10 cellular contexts compared by ENCODE assay signal in the genomic region with DNA sequence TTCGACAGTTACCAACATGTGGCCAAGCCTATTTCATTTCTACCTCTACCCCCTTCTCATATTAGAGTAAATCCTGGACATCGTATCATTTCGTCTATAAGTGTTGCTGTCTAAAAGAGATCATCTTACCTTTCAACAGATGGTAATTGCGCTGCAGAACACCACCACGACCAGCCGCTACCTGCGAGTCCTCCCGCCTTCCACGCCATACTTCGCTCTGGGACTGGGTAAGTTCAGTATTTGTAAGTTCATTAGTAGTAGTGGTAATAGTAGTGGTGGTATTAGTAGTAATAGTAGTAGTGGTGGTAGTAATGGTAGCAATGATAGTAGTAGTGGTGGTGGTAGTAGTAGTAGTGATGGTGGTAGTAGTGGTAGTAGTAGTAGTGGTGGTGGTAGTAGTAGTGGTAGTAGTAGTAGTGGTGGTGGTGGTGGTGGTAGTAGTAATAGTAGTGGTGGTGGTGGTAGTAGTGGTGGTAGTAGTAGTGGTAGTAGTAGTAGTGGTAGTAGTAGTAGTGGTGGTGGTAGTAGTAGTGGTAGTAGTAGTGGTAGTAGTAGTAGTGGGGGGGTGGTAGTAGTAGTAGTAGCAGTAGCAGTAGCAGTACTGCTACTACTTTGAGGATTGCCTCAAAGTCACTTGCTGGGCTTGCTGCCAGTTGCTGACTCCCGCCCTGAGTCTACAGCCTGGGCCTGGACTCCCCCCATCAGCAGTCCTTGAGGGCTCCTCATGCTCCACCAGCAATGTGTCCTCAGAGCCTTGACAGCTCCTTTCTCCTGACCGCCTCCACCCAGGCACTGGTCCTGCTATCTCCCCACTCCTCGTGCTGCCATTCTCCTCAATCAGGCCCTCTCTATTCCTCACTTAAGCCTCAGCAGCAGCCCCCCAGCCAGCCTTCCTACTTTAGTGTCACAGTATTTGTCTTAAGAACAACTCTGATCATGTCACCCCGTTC. TPM values are rescaled to one million over a fixed set of nuclear protein-coding genes. Genes with fewer than 3 reads are reported as not detected.
DNase-seq lines count a peak whose midpoint lies in the region; ATAC-seq and TF ChIP-seq lines count a peak whose summit lies in the region.
"Had no signal": no experiment of that assay in that cellular context is flagged by ENCODE, and none has a peak within 500 bp of the region (broad histone marks: within the 10 kb centered on the region; RNA-seq: fewer than 3 reads in every experiment).

No MANE protein-coding gene starts in this region.

- H3K9me3 ChIP-seq in right atrium auricular region, result peaks cover 0 to 4% of the 10 kb centered on the region in 2 donors
- H3K9me3 ChIP-seq in heart left ventricle, result peaks cover 0 to 25% (median 0%) of the 10 kb centered on the region in 12 donors
- H3K9me3 ChIP-seq: prostate gland had no signal

- H3K4me1 ChIP-seq in right atrium auricular region (no peaks in the 10 kb centered on the region), heart left ventricle (peaks cover 0 to under 1% (median 0%) of the 10 kb centered on the region in 12 donors)
- H3K4me1 ChIP-seq: prostate gland had no signal

- H3K36me3 Mint-ChIP-seq in activated CD4-positive, alpha-beta memory T cell treated with anti-CD3 and anti-CD28 coated beads for 36 hours, result peaks cover 6% of the 10 kb centered on the region
- peaks cover 10% of the 10 kb centered on the region for H3K36me3 Mint-ChIP-seq in type B pancreatic cell

- H3K36me3 ChIP-seq in right atrium auricular region (no peaks in the 10 kb centered on the region), heart left ventricle (no peaks in the 10 kb centered on the region)
- H3K36me3 ChIP-seq: prostate gland had no signal

- peak overlapping the region; percentile 36 for H3K27ac Mint-ChIP-seq in activated CD4-positive, alpha-beta memory T cell treated with anti-CD3 and anti-CD28 coated beads for 36 hours
- peak overlapping the region; percentile 89 for H3K27ac Mint-ChIP-seq in type B pancreatic cell

- WGBS in heart left ventricle, 4 donors, result 80 to 87% (median 85%) methylated on average over 14 of the region's 14 CpGs

- DNase-seq in Right ventricle myocardium inferior (ENCODE audit: missing footprints) (no peak), right atrium auricular region (ENCODE audit: low spot score) (no peak), heart left ventricle (peak in 1 of 5 donors; percentile 40), type B pancreatic cell (ENCODE audit: extremely low spot score, unreplicated experiment) (no peak), medulla oblongata (ENCODE audit: extremely low spot score) (no peak)
- DNase-seq in activated CD4-positive, alpha-beta memory T cell treated with anti-CD3 and anti-CD28 coated beads for 36 hours, result peak; percentile 43
- DNase-seq in stimulated activated CD4-positive, alpha-beta T cell treated with anti-CD3 and anti-CD28 coated beads, Interleukin-4, amount 100 ng/mL, for 24 hours, result no peak

- no peaks in the 10 kb centered on the region for H3K27me3 ChIP-seq in right atrium auricular region
- H3K27me3 ChIP-seq in heart left ventricle, result no peaks in the 10 kb centered on the region

- H3K9me3 Mint-ChIP-seq in activated CD4-positive, alpha-beta memory T cell treated with anti-CD3 and anti-CD28 coated beads for 36 hours, result peaks cover 19% of the 10 kb centered on the region
- H3K9me3 Mint-ChIP-seq in type B pancreatic cell, result peaks cover 8% of the 10 kb centered on the region

- TF ChIP-seq POLR2A in heart left ventricle (IDR thresholded peaks at IDR 0.05), result no peak

- TF ChIP-seq CTCF in right atrium auricular region (IDR thresholded peaks at IDR 0.05), result no peak
- no peak for TF ChIP-seq CTCF in heart left ventricle (IDR thresholded peaks at IDR 0.05)
- no peak for TF ChIP-seq CTCF in type B pancreatic cell (conservative IDR thresholded peaks at IDR 0.05)

- no peak overlapping the region for H3K27ac ChIP-seq in right atrium auricular region
- no peak overlapping the region for H3K27ac ChIP-seq in heart left ventricle
- H3K27ac ChIP-seq: HL-60, prostate gland had no signal

- no peak overlapping the region for H3K4me3 Mint-ChIP-seq in activated CD4-positive, alpha-beta memory T cell treated with anti-CD3 and anti-CD28 coated beads for 36 hours
- H3K4me3 Mint-ChIP-seq in type B pancreatic cell, result peak overlapping the region; percentile 63

- peak; percentile 63 for ATAC-seq in Right ventricle myocardium inferior
- peak in 3 of 4 donors; percentile 44 to 80 (median 61) for ATAC-seq in heart left ventricle
- no peak for ATAC-seq in HG02588 (IDR thresholded peaks at IDR 0.05; ENCODE audit: unreplicated experiment)

- no peak overlapping the region for H3K4me3 ChIP-seq in right atrium auricular region
- H3K4me3 ChIP-seq in heart left ventricle, result no peak overlapping the region
- H3K4me3 ChIP-seq: prostate gland had no signal

- POLR2A ChIA-PET in activated CD4-positive, alpha-beta memory T cell treated with anti-CD3 and anti-CD28 coated beads for 36 hours (lab: Charles Lee), result no interaction called here

- intact Hi-C loops in Right ventricle myocardium inferior (cut with DNase I) (no loop called here), heart left ventricle (cut with DNase I) (no loop called here)
- intact Hi-C loops in activated CD4-positive, alpha-beta memory T cell treated with anti-CD3 and anti-CD28 coated beads for 36 hours (cut with micrococcal nuclease), result no loop called here

- CTCF ChIA-PET in activated CD4-positive, alpha-beta memory T cell treated with anti-CD3 and anti-CD28 coated beads for 36 hours (lab: Charles Lee), result no interaction called here

- no peaks in the 10 kb centered on the region for H3K4me1 Mint-ChIP-seq in activated CD4-positive, alpha-beta memory T cell treated with anti-CD3 and anti-CD28 coated beads for 36 hours (ENCODE audit: low read depth)
- no peaks in the 10 kb centered on the region for H3K4me1 Mint-ChIP-seq in type B pancreatic cell (ENCODE audit: unreplicated experiment)

- no peaks in the 10 kb centered on the region for H3K27me3 Mint-ChIP-seq in activated CD4-positive, alpha-beta memory T cell treated with anti-CD3 and anti-CD28 coated beads for 36 hours
- peaks cover 18% of the 10 kb centered on the region for H3K27me3 Mint-ChIP-seq in type B pancreatic cell

RNA-seq across cellular contexts. Expression of a gene that starts 45.3 kb away (rescaled TPM):
- total RNA-seq in Right ventricle myocardium inferior (0.08 TPM), right atrium auricular region (under 1 TPM; 0.22 to 0.35 TPM), heart left ventricle (1 to 10 TPM in 1 of 9 donors, under 1 TPM in 7, not detected in 1; 0.07 to 1.3 (median 0.16) TPM), type B pancreatic cell (ENCODE audit: low replicate concordance) (0.76 and 3.2 TPM in 2 replicates)
- total RNA-seq in activated CD4-positive, alpha-beta memory T cell treated with anti-CD3 and anti-CD28 coated beads for 36 hours, result 1 to 10 TPM in 1 of 2 experiments, under 1 TPM in 1; 0.70 to 1.1 TPM
- polyA plus RNA-seq in heart left ventricle, result under 1 TPM; 0.06 to 0.61 TPM

RNA-seq across cellular contexts. Expression of a gene that starts 52.6 kb away (rescaled TPM):
- 116 TPM for total RNA-seq in Right ventricle myocardium inferior
- total RNA-seq in right atrium auricular region, result 10 to 100 TPM; 50.9 to 74.0 TPM
- total RNA-seq in activated CD4-positive, alpha-beta memory T cell treated with anti-CD3 and anti-CD28 coated beads for 36 hours, result 10 to 100 TPM; 55.5 to 57.7 TPM
- total RNA-seq in heart left ventricle, result 100 to 1,000 TPM in 7 of 9 donors, 10 to 100 TPM in 2; 84.4 to 139 (median 105) TPM
- 100 to 1,000 TPM in 1 of 2 donors, 10 to 100 TPM in 1; 62.7 to 136 TPM for polyA plus RNA-seq in heart left ventricle
- 81.2 and 118 TPM in 2 replicates for total RNA-seq in type B pancreatic cell (ENCODE audit: low replicate concordance)

RNA-seq across cellular contexts. Expression of a gene that starts 54.2 kb away (rescaled TPM):
- total RNA-seq in Right ventricle myocardium inferior (8.8 TPM), right atrium auricular region (10 to 100 TPM in 1 of 2 donors, 1 to 10 TPM in 1; 7.1 to 14.3 TPM), heart left ventricle (10 to 100 TPM in 3 of 9 donors, 1 to 10 TPM in 6; 5.4 to 47.2 (median 8.2) TPM), type B pancreatic cell (ENCODE audit: low replicate concordance) (31.1 and 55.6 TPM in 2 replicates)
- total RNA-seq in activated CD4-positive, alpha-beta memory T cell treated with anti-CD3 and anti-CD28 coated beads for 36 hours, result 10 to 100 TPM; 32.3 to 34.8 TPM
- polyA plus RNA-seq in heart left ventricle, result 10 to 100 TPM in 1 of 2 donors, 1 to 10 TPM in 1; 3.7 to 11.7 TPM

RNA-seq across cellular contexts. Expression of a gene that starts 54.9 kb away (rescaled TPM):
- 10.7 TPM for total RNA-seq in Right ventricle myocardium inferior
- total RNA-seq in right atrium auricular region, result 10 to 100 TPM in 1 of 2 donors, 1 to 10 TPM in 1; 8.7 to 15.5 TPM
- total RNA-seq in activated CD4-positive, alpha-beta memory T cell treated with anti-CD3 and anti-CD28 coated beads for 36 hours, result 10 to 100 TPM; 17.3 to 17.6 TPM
- 10 to 100 TPM in 7 of 9 donors, 1 to 10 TPM in 2; 8.1 to 14.9 (median 12.4) TPM for total RNA-seq in heart left ventricle
- 10 to 100 TPM in 1 of 2 donors, 1 to 10 TPM in 1; 9.5 to 10.6 TPM for polyA plus RNA-seq in heart left ventricle
- total RNA-seq in type B pancreatic cell (ENCODE audit: low replicate concordance), result 28.7 and 31.6 TPM in 2 replicates
